In genomic region chr11:3888210-3888609, GRCh38 we compare ENCODE assay signal across 24 cellular contexts. TPM values are rescaled to one million over a fixed set of nuclear protein-coding genes. Genes with fewer than 3 reads are reported as not detected.
"Had no signal": no experiment of that assay in that cellular context is flagged by ENCODE, and none has a peak within 500 bp of the region (broad histone marks: within the 10 kb centered on the region; RNA-seq: fewer than 3 reads in every experiment).

No MANE protein-coding gene starts in this region.

- H3K4me3 ChIP-seq: dorsolateral prefrontal cortex, right atrium auricular region, tibial nerve had no signal

- H3K4me1 ChIP-seq: right atrium auricular region had no signal

- DNase-seq: activated CD4-positive, alpha-beta T cell treated with anti-CD3 and anti-CD28 coated beads for 36 hours; activated CD4-positive, alpha-beta T cell treated with anti-CD3 and anti-CD28 coated beads, Interleukin-2, amount 50 U/mL, for 48 hours; activated naive CD4-positive, alpha-beta T cell treated with Interleukin-2 at 50 U/mL for 16 hours; activated T-cell treated with anti-CD3 and anti-CD28 coated beads for 4 hours; aorta; brain microvascular endothelial cell; central memory CD4-positive, alpha-beta T cell; dorsolateral prefrontal cortex; endodermal cell; foreskin keratinocyte; glutamatergic neuron; hippocampal formation; islet precursor cell; left colon; midbrain; stimulated activated CD4-positive, alpha-beta T cell treated with anti-CD3 and anti-CD28 coated beads, Interleukin-2, amount 100 ng/mL, for 24 hours; T-helper 2 cell had no signal

- H3K27ac ChIP-seq: brain microvascular endothelial cell, dorsolateral prefrontal cortex, epithelial cell of prostate, foreskin keratinocyte, right atrium auricular region, tibial nerve had no signal

- ATAC-seq: activated CD4-positive, alpha-beta T cell treated with anti-CD3 and anti-CD28 coated beads for 36 hours; activated T-helper 17 cell treated with anti-CD3 and anti-CD28 coated beads, Interleukin-2, amount 50 U/mL, for 72 hours; foreskin keratinocyte; left colon had no signal

- H3K36me3 ChIP-seq: brain microvascular endothelial cell, right atrium auricular region, tibial nerve had no signal

- FAIRE-seq: colon, urothelium cell line had no signal

- H3K27me3 ChIP-seq: brain microvascular endothelial cell, foreskin keratinocyte, right atrium auricular region, tibial nerve had no signal

- H3K9me3 ChIP-seq: right atrium auricular region, tibial nerve had no signal

RNA-seq across cellular contexts. Expression of gene RHOG, which starts 47.5 kb away (rescaled TPM):
- polyA plus RNA-seq: neural cell had no signal
